In the genomic region with DNA sequence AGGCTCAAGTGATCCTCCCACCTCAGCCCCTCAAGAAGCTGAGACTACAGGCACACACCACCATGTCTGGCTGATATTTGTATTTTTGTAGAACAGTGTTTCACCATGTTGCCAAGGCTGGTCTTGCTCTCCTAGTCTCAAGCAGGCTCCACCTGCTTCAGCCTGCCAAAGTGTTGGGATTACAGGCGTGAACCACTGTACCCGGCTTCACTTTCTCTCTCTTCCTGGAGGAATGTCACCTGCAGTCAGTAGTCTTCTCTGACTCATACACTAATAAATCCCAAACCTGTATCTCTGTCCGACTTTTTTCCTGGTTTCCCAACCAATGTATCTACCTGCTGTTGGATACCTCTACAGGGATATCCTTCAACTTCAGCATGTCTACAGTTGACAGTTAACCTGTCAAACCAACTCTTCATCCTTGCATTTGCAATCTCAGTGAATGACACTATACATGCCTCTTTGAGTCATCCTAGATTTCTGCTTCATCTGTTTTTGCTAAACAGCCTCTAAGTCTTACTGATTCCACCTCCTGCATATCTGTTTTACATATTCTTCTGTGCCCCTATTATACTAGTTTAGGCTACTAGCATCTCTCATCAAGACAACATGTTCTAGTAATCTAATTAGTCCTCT, we compare ENCODE assay signal across 19 cellular contexts. TPM values are rescaled to one million over a fixed set of nuclear protein-coding genes. Genes with fewer than 3 reads are reported as not detected.
DNase-seq lines count a peak whose midpoint lies in the region; ATAC-seq and FAIRE-seq lines count a peak whose summit lies in the region.
"Had no signal": no experiment of that assay in that cellular context is flagged by ENCODE, and none has a peak within 500 bp of the region (broad histone marks: within the 10 kb centered on the region; RNA-seq: fewer than 3 reads in every experiment).

No MANE protein-coding gene starts in this region.

- no peaks in the 10 kb centered on the region for H3K9me3 ChIP-seq in small intestine (ENCODE audit: control insufficient read depth, low read depth)
- H3K9me3 ChIP-seq: stomach, tibial nerve had no signal

- H3K27ac ChIP-seq in small intestine (ENCODE audit: low read depth in 1 of 2, low read length in 1 of 2) = no peak overlapping the region
- H3K27ac ChIP-seq: dorsolateral prefrontal cortex, stomach, tibial nerve had no signal

- peak; percentile 14 for ATAC-seq in GM18907 (IDR thresholded peaks at IDR 0.05; ENCODE audit: unreplicated experiment)
- peak; percentile 21 for ATAC-seq in HG02759 (IDR thresholded peaks at IDR 0.05; ENCODE audit: unreplicated experiment)
- peak; percentile 26 for ATAC-seq in activated T-helper 17 cell treated with anti-CD3 and anti-CD28 coated beads, Interleukin-2, amount 50 U/mL, for 72 hours (replicated peaks)
- ATAC-seq in HG03521 (IDR thresholded peaks at IDR 0.05; ENCODE audit: unreplicated experiment) = no peak

- no peak overlapping the region for H3K4me3 Mint-ChIP-seq in activated T-helper 17 cell treated with anti-CD3 and anti-CD28 coated beads, Interleukin-2, amount 50 U/mL, for 72 hours
- H3K4me3 Mint-ChIP-seq: activated B cell treated with CpG ODN at 0.5 μM for 24 hours; activated CD4-positive, alpha-beta memory T cell treated with anti-CD3 and anti-CD28 coated beads for 36 hours; memory B cell had no signal

- peaks cover 0 to 3% of the 10 kb centered on the region in 2 donors for H3K36me3 ChIP-seq in small intestine (ENCODE audit: control insufficient read depth in 2 of 2, insufficient read depth in 2 of 2, low read length in 2 of 2)

- no peaks in the 10 kb centered on the region for H3K27me3 ChIP-seq in small intestine (ENCODE audit: control insufficient read depth in 2 of 2, insufficient read depth in 2 of 2, low read length in 2 of 2)
- H3K27me3 ChIP-seq: dorsolateral prefrontal cortex, stomach, tibial nerve had no signal

- no peaks in the 10 kb centered on the region for H3K27me3 Mint-ChIP-seq in activated T-helper 17 cell treated with anti-CD3 and anti-CD28 coated beads, Interleukin-2, amount 50 U/mL, for 72 hours
- H3K27me3 Mint-ChIP-seq: activated B cell treated with CpG ODN at 0.5 μM for 24 hours; activated CD4-positive, alpha-beta memory T cell treated with anti-CD3 and anti-CD28 coated beads for 36 hours; memory B cell had no signal

- no peaks in the 10 kb centered on the region for H3K4me1 ChIP-seq in small intestine (ENCODE audit: control insufficient read depth in 2 of 2, insufficient read depth in 1 of 2, low read depth in 1 of 2, low read length in 1 of 2)
- H3K4me1 ChIP-seq: stomach, tibial nerve had no signal

- no peak for FAIRE-seq in small intestine (lab: Jason Lieb, UNC)

- no peak overlapping the region for H3K4me3 ChIP-seq in small intestine (ENCODE audit: low read depth in 1 of 2, low read length in 2 of 2)
- H3K4me3 ChIP-seq: dorsolateral prefrontal cortex, stomach, tibial nerve had no signal

- no peak overlapping the region for H3K27ac Mint-ChIP-seq in activated T-helper 17 cell treated with anti-CD3 and anti-CD28 coated beads, Interleukin-2, amount 50 U/mL, for 72 hours
- H3K27ac Mint-ChIP-seq: activated B cell treated with CpG ODN at 0.5 μM for 24 hours; activated CD4-positive, alpha-beta memory T cell treated with anti-CD3 and anti-CD28 coated beads for 36 hours; memory B cell had no signal

- H3K9me3 Mint-ChIP-seq in activated T-helper 17 cell treated with anti-CD3 and anti-CD28 coated beads, Interleukin-2, amount 50 U/mL, for 72 hours = no peaks in the 10 kb centered on the region
- H3K9me3 Mint-ChIP-seq: activated B cell treated with CpG ODN at 0.5 μM for 24 hours; activated CD4-positive, alpha-beta memory T cell treated with anti-CD3 and anti-CD28 coated beads for 36 hours; memory B cell had no signal

- WGBS in small intestine, 3 donors = 28 to 64% (median 51%) methylated on average over 3 of the region's 3 CpGs

- no peaks in the 10 kb centered on the region for H3K4me1 Mint-ChIP-seq in activated T-helper 17 cell treated with anti-CD3 and anti-CD28 coated beads, Interleukin-2, amount 50 U/mL, for 72 hours
- H3K4me1 Mint-ChIP-seq: memory B cell had no signal

- peaks cover 42% of the 10 kb centered on the region for H3K36me3 Mint-ChIP-seq in activated T-helper 17 cell treated with anti-CD3 and anti-CD28 coated beads, Interleukin-2, amount 50 U/mL, for 72 hours (ENCODE audit: low read depth)

- peak; percentile 58 for DNase-seq in small intestine
- no peak for DNase-seq in NCI-H2171 (lab: John Stamatoyannopoulos, UW)
- DNase-seq in NCI-H1436 treated with DMSO at 0.1 percent for 48 hours (lab: John Stamatoyannopoulos, UW) = no peak
- DNase-seq in pons (ENCODE audit: low spot score) = no peak
- DNase-seq: activated B cell treated with CpG ODN at 0.5 μM for 24 hours; activated CD4-positive, alpha-beta memory T cell treated with anti-CD3 and anti-CD28 coated beads for 36 hours; activated CD8-positive, alpha-beta memory T cell treated with anti-CD3 and anti-CD28 coated beads, Interleukin-2, amount 50 U/mL, for 48 hours; dorsolateral prefrontal cortex; Karpas-422; NCI-H187 treated with DMSO at 0.1 percent for 48 hours; NCI-H82; SHP77; stomach had no signal

RNA-seq across cellular contexts. Expression of a gene that starts 54.5 kb away (rescaled TPM):
- total RNA-seq in activated T-helper 17 cell treated with anti-CD3 and anti-CD28 coated beads, Interleukin-2, amount 50 U/mL, for 72 hours = 10 to 100 TPM; 37.5 to 69.1 TPM
- polyA plus RNA-seq in small intestine = 10 to 100 TPM; 28.2 to 38.4 (median 37.6) TPM
